1 cellular context compared by ENCODE assay signal in the genomic region with DNA sequence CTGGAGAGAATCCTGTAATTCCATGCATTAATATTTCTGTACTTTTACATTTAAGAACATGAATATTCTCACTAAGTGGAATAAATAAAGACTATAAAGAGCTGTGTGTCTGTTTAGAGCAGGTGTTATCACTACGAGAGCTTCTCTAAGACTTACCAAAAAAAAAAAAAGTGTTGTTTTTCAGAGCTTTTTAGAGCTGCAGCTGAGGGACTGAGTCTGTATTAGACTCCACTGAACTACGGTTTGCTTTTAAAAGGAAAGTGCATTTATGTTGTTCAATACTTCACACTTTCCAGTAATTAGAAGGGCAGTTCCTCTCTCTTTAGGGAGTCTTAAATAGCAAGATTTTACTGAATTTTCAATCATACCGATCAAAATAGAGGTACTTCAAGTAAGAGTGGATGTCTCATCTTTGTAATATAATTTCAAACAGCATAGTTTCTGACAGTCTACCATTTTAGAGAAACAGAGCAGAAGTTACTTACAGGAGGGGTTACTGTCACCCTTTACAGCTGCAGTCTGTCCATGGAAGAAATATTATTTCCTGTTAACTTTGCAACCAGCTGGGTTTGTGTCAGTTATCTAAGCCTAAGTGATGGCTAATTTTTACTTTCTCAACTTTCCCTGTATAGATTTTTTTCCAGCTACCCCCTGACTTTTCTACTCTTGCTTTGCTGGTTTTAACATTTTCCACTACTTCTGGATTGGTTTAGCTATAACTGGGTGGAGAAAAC.
TF ChIP-seq lines count a peak whose summit lies in the region.

No MANE protein-coding gene starts in this region.

TF ChIP-seq in GM12878, 131 proteins besides CTCF, POLR2A, EP300 and RAD21:
- no peak for TF ChIP-seq CBX3 (IDR thresholded peaks at IDR 0.05; ENCODE audit: borderline replicate concordance, low read depth)
- no peak for TF ChIP-seq PKNOX1 (IDR thresholded peaks at IDR 0.05)
- no peak for TF ChIP-seq SMARCA5 (IDR thresholded peaks at IDR 0.05)
- TF ChIP-seq PML (IDR thresholded peaks at IDR 0.05; ENCODE audit: low read length): no peak
- TF ChIP-seq BMI1 (IDR thresholded peaks at IDR 0.05; ENCODE audit: borderline replicate concordance): no peak
- no peak for TF ChIP-seq RUNX3 (IDR thresholded peaks at IDR 0.05; ENCODE audit: low read length)
- TF ChIP-seq CBFB (IDR thresholded peaks at IDR 0.05; ENCODE audit: low read depth): no peak
- no peak for TF ChIP-seq JUND (IDR thresholded peaks at IDR 0.05; ENCODE audit: low read depth, low read length)
- no peak for TF ChIP-seq KLF5 (IDR thresholded peaks at IDR 0.05; ENCODE audit: partially characterized antibody)
- TF ChIP-seq CHD4 (IDR thresholded peaks at IDR 0.05): no peak
